ENCODE assay signal across 20 cellular contexts in genomic region chr3:2454865-2455264, GRCh38.
"Had no signal": no experiment of that assay in that cellular context is flagged by ENCODE, and none has a peak within 500 bp of the region (broad histone marks: within the 10 kb centered on the region; RNA-seq: fewer than 3 reads in every experiment).

No MANE protein-coding gene starts in this region.

- H3K36me3 Mint-ChIP-seq: naive thymus-derived CD8-positive, alpha-beta T cell; stimulated activated memory B cell treated with anti-CD40 and anti-IgM and Interleukin-4, amounts not matched to agents 10 μg/mL and 1 μg/mL and 100 μg/mL, for 72 hours had no signal

- H3K4me3 Mint-ChIP-seq: naive thymus-derived CD8-positive, alpha-beta T cell; neural crest cell; stimulated activated memory B cell treated with anti-CD40 and anti-IgM and Interleukin-4, amounts not matched to agents 10 μg/mL and 1 μg/mL and 100 μg/mL, for 72 hours; stimulated activated naive CD8-positive, alpha-beta T cell treated with anti-CD3 and anti-CD28 coated beads, Interleukin-15, Interleukin-2, amounts not matched to agents 100 ng/mL and 50 ng/mL, for 24 hours had no signal

- H3K36me3 ChIP-seq: esophagus squamous epithelium, left lung, spleen, tibial artery, upper lobe of left lung, uterus had no signal

- H3K27me3 Mint-ChIP-seq: naive thymus-derived CD8-positive, alpha-beta T cell; stimulated activated memory B cell treated with anti-CD40 and anti-IgM and Interleukin-4, amounts not matched to agents 10 μg/mL and 1 μg/mL and 100 μg/mL, for 72 hours; stimulated activated naive CD8-positive, alpha-beta T cell treated with anti-CD3 and anti-CD28 coated beads, Interleukin-15, Interleukin-2, amounts not matched to agents 100 ng/mL and 50 ng/mL, for 24 hours had no signal

- H3K4me3 ChIP-seq: esophagus squamous epithelium, left lung, lung, spleen, tibial artery, upper lobe of left lung, uterus had no signal

- H3K4me1 Mint-ChIP-seq: naive thymus-derived CD8-positive, alpha-beta T cell; neural crest cell; stimulated activated memory B cell treated with anti-CD40 and anti-IgM and Interleukin-4, amounts not matched to agents 10 μg/mL and 1 μg/mL and 100 μg/mL, for 72 hours had no signal

- H3K27me3 ChIP-seq: esophagus squamous epithelium, foreskin keratinocyte, left lung, spleen, tibial artery, upper lobe of left lung, uterus had no signal

- ATAC-seq: foreskin keratinocyte; left lung; naive thymus-derived CD8-positive, alpha-beta T cell; stimulated activated memory B cell treated with anti-CD40 and anti-IgM and Interleukin-4, amounts not matched to agents 10 μg/mL and 1 μg/mL and 100 μg/mL, for 72 hours had no signal

- H3K9me3 Mint-ChIP-seq: neural crest cell; stimulated activated memory B cell treated with anti-CD40 and anti-IgM and Interleukin-4, amounts not matched to agents 10 μg/mL and 1 μg/mL and 100 μg/mL, for 72 hours; stimulated activated naive CD8-positive, alpha-beta T cell treated with anti-CD3 and anti-CD28 coated beads, Interleukin-15, Interleukin-2, amounts not matched to agents 100 ng/mL and 50 ng/mL, for 24 hours had no signal

- H3K9me3 ChIP-seq: esophagus squamous epithelium, spleen, tibial artery, upper lobe of left lung, uterus had no signal

- H3K4me1 ChIP-seq: esophagus squamous epithelium, foreskin keratinocyte, left lung, spleen, upper lobe of left lung, uterus had no signal

- DNase-seq: cerebellar nuclear complex; dermis blood vessel endothelial cell; esophagus squamous epithelium; foreskin keratinocyte; islet precursor cell; left lung; mesendoderm; naive thymus-derived CD8-positive, alpha-beta T cell; posterior cingulate gyrus; spleen; stimulated activated CD4-positive, alpha-beta T cell treated with anti-CD3 and anti-CD28 coated beads, Interleukin-15, amount 100 ng/mL, for 24 hours; stimulated activated CD4-positive, alpha-beta T cell treated with anti-CD3 and anti-CD28 coated beads, Interleukin-1b, Interleukin-23, amount 100 ng/mL, for 48 hours; stimulated activated CD4-positive, alpha-beta T cell treated with anti-CD3 and anti-CD28 coated beads, Interleukin-4, amount 100 ng/mL, for 24 hours; tibial artery; upper lobe of left lung; uterus had no signal

- H3K27ac ChIP-seq: esophagus squamous epithelium, foreskin keratinocyte, left lung, spleen, tibial artery, upper lobe of left lung, uterus had no signal
